In genomic region chr2:128874608-128875007, GRCh38 we compare ENCODE assay signal across 35 cellular contexts.
"Had no signal": no experiment of that assay in that cellular context is flagged by ENCODE, and none has a peak within 500 bp of the region (broad histone marks: within the 10 kb centered on the region; RNA-seq: fewer than 3 reads in every experiment).

No MANE protein-coding gene starts in this region.

- H3K4me2 ChIP-seq: KMS-11 had no signal

- DNase-seq: Karpas-422, Kasumi-1, KG1, MG63, MM.1S, MV-4-11, NCI-H1048, NCI-H1092, NCI-H1092 treated with DMSO at 0.1 percent for 48 hours, NCI-H1105, NCI-H1105 treated with DMSO at 0.1 percent for 48 hours, NCI-H1417, NCI-H1417 treated with DMSO at 0.1 percent for 48 hours, NCI-H1436, NCI-H1436 treated with DMSO at 0.1 percent for 48 hours, NCI-H146, NCI-H1694, NCI-H1694 treated with DMSO at 0.1 percent for 48 hours, NCI-H187, NCI-H187 treated with DMSO at 0.1 percent for 48 hours, NCI-H1930, NCI-H2029, NCI-H2081, NCI-H2081 treated with DMSO at 0.1 percent for 48 hours, NCI-H2107, NCI-H2171, NCI-H2171 treated with DMSO at 0.1 percent for 48 hours, NCI-H2227 treated with DMSO at 0.1 percent for 48 hours, NCI-H226, NCI-H345, NCI-H446, NCI-H446 treated with DMSO at 0.1 percent for 48 hours, NCI-H510A, NCI-H510A treated with DMSO at 0.1 percent for 48 hours had no signal

- H3K9ac ChIP-seq: KMS-11 had no signal

- H3K9me3 ChIP-seq: MG63 had no signal

- H3K27me3 ChIP-seq: MG63 had no signal

- H3K36me3 ChIP-seq: MG63 had no signal

- H3K4me3 ChIP-seq: MG63 had no signal

- H3K27ac ChIP-seq: KMS-11 had no signal
